In the genomic region with DNA sequence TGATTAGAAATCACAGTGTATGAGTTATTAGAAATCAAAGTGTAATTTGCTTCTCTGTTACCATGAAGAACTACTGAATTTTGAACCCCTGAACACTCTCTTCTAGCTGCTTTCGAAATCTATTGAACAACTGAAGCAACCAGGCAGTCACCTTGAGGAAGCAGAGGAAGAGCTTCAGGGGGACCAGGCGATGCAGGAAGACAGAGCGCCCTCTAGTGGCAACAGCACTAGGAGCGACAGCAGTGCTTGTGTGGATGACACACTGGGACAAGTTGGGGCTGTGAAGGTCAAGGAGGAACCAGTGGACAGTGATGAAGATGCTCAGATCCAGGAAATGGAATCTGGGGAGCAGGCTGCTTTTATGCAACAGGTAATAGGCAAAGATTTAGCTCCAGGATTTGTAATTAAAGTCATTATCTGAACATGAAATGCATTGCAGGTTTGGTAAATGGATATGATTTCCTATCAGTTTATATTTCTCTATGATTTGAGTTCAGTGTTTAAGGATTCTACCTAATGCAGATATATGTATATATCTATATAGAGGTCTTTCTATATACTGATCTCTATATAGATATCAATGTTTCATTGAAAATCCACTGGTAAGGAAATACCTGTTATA, we compare ENCODE assay signal across 8 cellular contexts.
DNase-seq lines count a peak whose midpoint lies in the region; ATAC-seq, FAIRE-seq and TF ChIP-seq lines count a peak whose summit lies in the region.

No MANE protein-coding gene starts in this region.

- no peak overlapping the region for H3K27ac ChIP-seq in testis

- H3K27me3 ChIP-seq in testis = no peaks in the 10 kb centered on the region

- TF ChIP-seq CTCF in testis (IDR thresholded peaks at IDR 0.05) = peak; percentile 57 to 86 (median 67)

- no peak overlapping the region for H3K4me3 ChIP-seq in Jurkat, Clone E6-1 (ENCODE audit: low read length)
- no peak overlapping the region for H3K4me3 ChIP-seq in testis

- intact Hi-C loops in testis (cut with DNase I; ENCODE audit: low total_unique reads) = no loop called here

- TF ChIP-seq POLR2A in testis (IDR thresholded peaks at IDR 0.05) = no peak

- no peaks in the 10 kb centered on the region for H3K36me3 ChIP-seq in testis (ENCODE audit: low read depth, missing control alignments)

- ATAC-seq in GM21786 (IDR thresholded peaks at IDR 0.05; ENCODE audit: unreplicated experiment) = peak; percentile 99

- peak; percentile 60 for DNase-seq in Jurkat, Clone E6-1 (ENCODE audit: low read depth, low spot score)
- DNase-seq in RKO (ENCODE audit: low spot score) (peak; percentile 78), fibroblast of the conjunctiva (ENCODE audit: low read depth) (peak; percentile 58), non-pigmented ciliary epithelial cell (ENCODE audit: low read depth) (peak; percentile 22), testis (peak; percentile 92)
- peak; percentile 58 to 71 for DNase-seq in activated T-cell treated with anti-CD3 and anti-CD28 coated beads, Interleukin-2, amount 50 U/mL, for 48 hours

- H3K4me1 ChIP-seq in testis = no peaks in the 10 kb centered on the region

- 29 to 36% methylated on average over 4 of the region's 4 CpGs for WGBS in testis, 2 donors

- H3K9me3 ChIP-seq in testis = no peaks in the 10 kb centered on the region

- FAIRE-seq in G401.6 (lab: Jason Lieb, UNC) = peak; percentile 48

Comparison
In these comparisons a context has a peak if more than half of its experiments do, and no peak if none do; other contexts are left out.
1. DNase-seq: peak in every context shown above with its lines; median percentile 92 in testis; 78 in RKO; 64 in activated T-cell treated with anti-CD3 and anti-CD28 coated beads, Interleukin-2, amount 50 U/mL, for 48 hours; 60 in Jurkat, Clone E6-1; 58 in fibroblast of the conjunctiva; 22 in non-pigmented ciliary epithelial cell.